ENCODE assay signal across 26 cellular contexts in genomic region chr2:26584191-26584590, GRCh38. TPM values are rescaled to one million over a fixed set of nuclear protein-coding genes. Genes with fewer than 3 reads are reported as not detected.
DNase-seq lines count a peak whose midpoint lies in the region; ATAC-seq and TF ChIP-seq lines count a peak whose summit lies in the region.
"Had no signal": no experiment of that assay in that cellular context is flagged by ENCODE, and none has a peak within 500 bp of the region (broad histone marks: within the 10 kb centered on the region; RNA-seq: fewer than 3 reads in every experiment).

No MANE protein-coding gene starts in this region.

- TF ChIP-seq CTCF in SK-N-SH (IDR thresholded peaks at IDR 0.05) (no peak), natural killer cell (IDR thresholded peaks at IDR 0.05) (no peak), body of pancreas (IDR thresholded peaks at IDR 0.05) (no peak)

- H3K36me3 ChIP-seq in SK-N-SH (replicated peaks in 1 of 2; ENCODE audit: control insufficient read depth in 1 of 2, insufficient read depth in 2 of 2, low read length in 1 of 2) (no peaks in the 10 kb centered on the region), neuronal stem cell (replicated peaks in 1 of 2; ENCODE audit: control insufficient read depth in 2 of 2, insufficient read depth in 2 of 2, low read length in 2 of 2) (no peaks in the 10 kb centered on the region), body of pancreas (replicated peaks in 1 of 2; ENCODE audit: insufficient read depth in 1 of 2, low read depth in 2 of 2) (no peaks in the 10 kb centered on the region)

- no peak overlapping the region for H3K4me2 ChIP-seq in SK-N-SH
- no peak overlapping the region for H3K4me2 ChIP-seq in neuronal stem cell (ENCODE audit: insufficient read depth, low read length, poor library complexity, severe bottlenecking)
- H3K4me2 ChIP-seq: KMS-11, PC-9 had no signal

- no peak overlapping the region for H3K4ac ChIP-seq in neuronal stem cell (ENCODE audit: low read length)

- H3F3A ChIP-seq in SK-N-SH (replicated peaks; ENCODE audit: insufficient read depth): no peaks in the 10 kb centered on the region

- H2BK15ac ChIP-seq in neuronal stem cell (ENCODE audit: low read length): no peak overlapping the region

- no peak overlapping the region for H2AFZ ChIP-seq in SK-N-SH (ENCODE audit: low read depth)
- H2AFZ ChIP-seq in neuronal stem cell (ENCODE audit: low read length): no peak overlapping the region
- H2AFZ ChIP-seq: PC-9 had no signal

- no peak overlapping the region for H4K8ac ChIP-seq in neuronal stem cell (ENCODE audit: low read depth, low read length)

- no peak overlapping the region for H2BK120ac ChIP-seq in neuronal stem cell (ENCODE audit: low read depth, low read length)

- WGBS in SK-N-SH (ENCODE audit: low lambda C conversion rate): 64% methylated on average over 4 of the region's 4 CpGs
- WGBS in neuronal stem cell (ENCODE audit: extremely low coverage in 2 of 2, insufficient read length in 2 of 2, insufficient replicate concordance in 1 of 2), 2 donors: no CpG with 5 or more reads among the region's 4 CpGs
- 66 to 68% methylated on average over 4 of the region's 4 CpGs for WGBS in body of pancreas, 2 donors

- H3K9me3 ChIP-seq in SK-N-SH (no peaks in the 10 kb centered on the region), neuronal stem cell (replicated peaks in 1 of 2; ENCODE audit: control insufficient read depth in 2 of 2, insufficient read depth in 1 of 2, low read depth in 1 of 2, low read length in 2 of 2) (no peaks in the 10 kb centered on the region), body of pancreas (no peaks in the 10 kb centered on the region)

- ATAC-seq in SK-N-SH treated with all-trans-retinoic acid at 6 μM for 48 hours: no peak
- no peak for ATAC-seq in natural killer cell treated with Interleukin-12 subunit alpha and Interleukin-12 subunit beta and Interleukin-15 and Interleukin-18, amount 100 ng/mL, for 72 hours
- no peak for ATAC-seq in natural killer cell
- no peak for ATAC-seq in naive thymus-derived CD8-positive, alpha-beta T cell
- no peak for ATAC-seq in body of pancreas
- ATAC-seq: CD8-positive, alpha-beta T cell had no signal

- H3K4me3 ChIP-seq in SK-N-SH (ENCODE audit: low read depth in 2 of 2, low read length in 1 of 2) (no peak overlapping the region), neuronal stem cell (ENCODE audit: low read length in 2 of 2) (no peak overlapping the region), body of pancreas (no peak overlapping the region)
- H3K4me3 ChIP-seq: PC-9 had no signal

- no peak for TF ChIP-seq EP300 in SK-N-SH (IDR thresholded peaks at IDR 0.05; ENCODE audit: borderline replicate concordance in 1 of 2, low read depth in 1 of 2, low read length in 1 of 2)

- peaks cover 0 to 12% of the 10 kb centered on the region in 2 experiments; a peak in 1 of 4 replicates for H3K4me1 ChIP-seq in SK-N-SH (ENCODE audit: control insufficient read depth in 1 of 2, insufficient read depth in 2 of 2, low read depth in 1 of 2, low read length in 1 of 2)
- no peaks in the 10 kb centered on the region for H3K4me1 ChIP-seq in neuronal stem cell (ENCODE audit: control insufficient read depth in 2 of 2, insufficient read depth in 1 of 2, low read depth in 1 of 2, low read length in 2 of 2)
- H3K4me1 ChIP-seq in body of pancreas: no peaks in the 10 kb centered on the region

- no peaks in the 10 kb centered on the region for H3K4me1 Mint-ChIP-seq in natural killer cell treated with Interleukin-12 subunit alpha and Interleukin-12 subunit beta and Interleukin-15 and Interleukin-18, amount 100 ng/mL, for 72 hours (ENCODE audit: low read depth in 2 of 2)
- no peaks in the 10 kb centered on the region for H3K4me1 Mint-ChIP-seq in natural killer cell
- no peaks in the 10 kb centered on the region for H3K4me1 Mint-ChIP-seq in naive thymus-derived CD8-positive, alpha-beta T cell

- peak overlapping the region; percentile 78 for H2AK5ac ChIP-seq in neuronal stem cell (ENCODE audit: low read depth, low read length)

- peak overlapping the region; percentile 35 for H3K18ac ChIP-seq in neuronal stem cell (ENCODE audit: low read length)

- H4K20me1 ChIP-seq in SK-N-SH (ENCODE audit: insufficient read depth): no peaks in the 10 kb centered on the region

- H3K27ac ChIP-seq in SK-N-SH (ENCODE audit: low read depth in 2 of 2, low read length in 1 of 2) (no peak overlapping the region), neuronal stem cell (replicated peaks; ENCODE audit: low read length) (no peak overlapping the region), body of pancreas (no peak overlapping the region)
- H3K27ac ChIP-seq: 22Rv1, KMS-11, PC-9 had no signal

- POLR2A ChIA-PET in SK-N-SH (lab: Yijun Ruan, JAX): no interaction called here
- POLR2A ChIA-PET in naive thymus-derived CD8-positive, alpha-beta T cell (lab: Charles Lee): no interaction called here

- H3K36me3 Mint-ChIP-seq in natural killer cell treated with Interleukin-12 subunit alpha and Interleukin-12 subunit beta and Interleukin-15 and Interleukin-18, amount 100 ng/mL, for 72 hours: no peaks in the 10 kb centered on the region
- no peaks in the 10 kb centered on the region for H3K36me3 Mint-ChIP-seq in natural killer cell
- no peaks in the 10 kb centered on the region for H3K36me3 Mint-ChIP-seq in naive thymus-derived CD8-positive, alpha-beta T cell
- H3K36me3 Mint-ChIP-seq: CD8-positive, alpha-beta T cell had no signal

- H3K9ac ChIP-seq in SK-N-SH: no peak overlapping the region
- peak overlapping the region; percentile 24 for H3K9ac ChIP-seq in neuronal stem cell (ENCODE audit: low read depth, low read length, poor library complexity)
- H3K9ac ChIP-seq: KMS-11 had no signal

- no peaks in the 10 kb centered on the region for H3K9me2 ChIP-seq in SK-N-SH

- H2BK5ac ChIP-seq in neuronal stem cell (ENCODE audit: low read length): no peak overlapping the region

- H3K27me3 Mint-ChIP-seq in natural killer cell treated with Interleukin-12 subunit alpha and Interleukin-12 subunit beta and Interleukin-15 and Interleukin-18, amount 100 ng/mL, for 72 hours: peaks cover 6 to 13% of the 10 kb centered on the region in 2 donors
- H3K27me3 Mint-ChIP-seq in natural killer cell (ENCODE audit: low read depth in 2 of 2): peaks cover 12 to 19% of the 10 kb centered on the region in 2 donors
- peaks cover 2 to 36% (median 9%) of the 10 kb centered on the region in 5 donors for H3K27me3 Mint-ChIP-seq in naive thymus-derived CD8-positive, alpha-beta T cell

- no peak overlapping the region for H3K23ac ChIP-seq in neuronal stem cell (ENCODE audit: low read depth, low read length, poor library complexity)

- intact Hi-C loops in natural killer cell (cut with micrococcal nuclease) (no loop called here), body of pancreas (cut with DNase I) (no loop called here)

- TF ChIP-seq RAD21 in SK-N-SH (IDR thresholded peaks at IDR 0.05; ENCODE audit: low read length): no peak

- H3K79me1 ChIP-seq in neuronal stem cell (ENCODE audit: low read depth, low read length): no peaks in the 10 kb centered on the region

- H3K14ac ChIP-seq in neuronal stem cell (ENCODE audit: low read length): peak overlapping the region; percentile 75

- H3K79me2 ChIP-seq in SK-N-SH (ENCODE audit: insufficient read depth): no peaks in the 10 kb centered on the region

- H4K91ac ChIP-seq in neuronal stem cell (ENCODE audit: low read depth, low read length, poor library complexity): no peak overlapping the region

- H3K9me3 Mint-ChIP-seq in natural killer cell treated with Interleukin-12 subunit alpha and Interleukin-12 subunit beta and Interleukin-15 and Interleukin-18, amount 100 ng/mL, for 72 hours: no peaks in the 10 kb centered on the region
- H3K9me3 Mint-ChIP-seq in natural killer cell: no peaks in the 10 kb centered on the region
- no peaks in the 10 kb centered on the region for H3K9me3 Mint-ChIP-seq in naive thymus-derived CD8-positive, alpha-beta T cell
- H3K9me3 Mint-ChIP-seq: CD8-positive, alpha-beta T cell had no signal

- H3K4me3 Mint-ChIP-seq in natural killer cell treated with Interleukin-12 subunit alpha and Interleukin-12 subunit beta and Interleukin-15 and Interleukin-18, amount 100 ng/mL, for 72 hours: no peak overlapping the region
- no peak overlapping the region for H3K4me3 Mint-ChIP-seq in natural killer cell
- no peak overlapping the region for H3K4me3 Mint-ChIP-seq in naive thymus-derived CD8-positive, alpha-beta T cell
- H3K4me3 Mint-ChIP-seq: CD8-positive, alpha-beta T cell had no signal

- no peak overlapping the region for H3K27ac Mint-ChIP-seq in natural killer cell treated with Interleukin-12 subunit alpha and Interleukin-12 subunit beta and Interleukin-15 and Interleukin-18, amount 100 ng/mL, for 72 hours
- H3K27ac Mint-ChIP-seq in natural killer cell: no peak overlapping the region
- H3K27ac Mint-ChIP-seq in naive thymus-derived CD8-positive, alpha-beta T cell: no peak overlapping the region
- H3K27ac Mint-ChIP-seq: CD8-positive, alpha-beta T cell had no signal

- TF ChIP-seq POLR2A in body of pancreas (IDR thresholded peaks at IDR 0.05): no peak

- DNase-seq in SK-N-SH (peak; percentile 28), natural killer cell (no peak), neuronal stem cell (ENCODE audit: low spot score) (no peak), medulla oblongata (ENCODE audit: extremely low spot score) (no peak), body of pancreas (no peak)
- DNase-seq in natural killer cell treated with Interleukin-12 subunit alpha and Interleukin-12 subunit beta and Interleukin-15 and Interleukin-18, amount 100 ng/mL, for 72 hours (ENCODE audit: low spot score): peak; percentile 57
- DNase-seq in naive thymus-derived CD8-positive, alpha-beta T cell: no peak
- DNase-seq: ACHN; C1 segment of cervical spinal cord; CD8-positive, alpha-beta T cell; DMS153; H7; IMR-90; NCI-H1105; NCI-H146; NCI-H2029 treated with DMSO at 0.1 percent for 48 hours; NCI-H226; NCI-H510A treated with DMSO at 0.1 percent for 48 hours; NCI-H748 treated with DMSO at 0.1 percent for 48 hours; PC-9; RPMI8226; SIG-M5 had no signal

- H2BK12ac ChIP-seq in neuronal stem cell (ENCODE audit: low read length): no peak overlapping the region

- H3K27me3 ChIP-seq in SK-N-SH (ENCODE audit: insufficient read depth) (peaks cover 63% of the 10 kb centered on the region), neuronal stem cell (ENCODE audit: control insufficient read depth in 3 of 3, insufficient read depth in 3 of 3, low read depth in 1 of 3, low read length in 3 of 3) (peaks cover 0 to 63% (median 2%) of the 10 kb centered on the region in 3 experiments), body of pancreas (no peaks in the 10 kb centered on the region)

- CTCF ChIA-PET in SK-N-SH (lab: Yijun Ruan, JAX): interaction anchor here (0.8 to 10.9 kb wide), 2 partner anchors 21 to 159 kb away, joined by 3 to 128 read pairs; no protein-coding TSS in a partner anchor

RNA-seq across cellular contexts. Expression of gene CIB4, which starts 57.0 kb away (rescaled TPM):
- polyA plus RNA-seq in SK-N-SH (2012; rRNA removed): not detected in 2 replicates
- polyA plus RNA-seq in SK-N-SH (2012; cell fraction: cytosol; rRNA removed): not detected in 2 replicates
- not detected in 2 replicates for polyA plus RNA-seq in SK-N-SH (2012; cell fraction: nucleus; rRNA removed)
- not detected for total RNA-seq in natural killer cell treated with Interleukin-12 subunit alpha and Interleukin-12 subunit beta and Interleukin-15 and Interleukin-18, amount 100 ng/mL, for 72 hours
- not detected for total RNA-seq in natural killer cell
- not detected for polyA plus RNA-seq in neuronal stem cell (2013, experiment 1 of 2)
- not detected for polyA plus RNA-seq in neuronal stem cell (2013, experiment 2 of 2)
- total RNA-seq in naive thymus-derived CD8-positive, alpha-beta T cell: not detected
- not detected for polyA plus RNA-seq in naive thymus-derived CD8-positive, alpha-beta T cell
- not detected for total RNA-seq in body of pancreas
- total RNA-seq: CD8-positive, alpha-beta T cell; G401; H7; IMR-90; PC-9 had no signal
- polyA plus RNA-seq: IMR-90 had no signal

Comparison
In these comparisons a context has a peak if more than half of its experiments do, and no peak if none do; other contexts are left out.
1. DNase-seq: peak in SK-N-SH (single experiment) and natural killer cell treated with Interleukin-12 subunit alpha and Interleukin-12 subunit beta and Interleukin-15 and Interleukin-18, amount 100 ng/mL, for 72 hours (single experiment); none in natural killer cell (single experiment), neuronal stem cell (single experiment), medulla oblongata (single experiment), naive thymus-derived CD8-positive, alpha-beta T cell (0 of 10) and body of pancreas (0 of 4).